ENCODE assay signal across 8 cellular contexts in the genomic region with DNA sequence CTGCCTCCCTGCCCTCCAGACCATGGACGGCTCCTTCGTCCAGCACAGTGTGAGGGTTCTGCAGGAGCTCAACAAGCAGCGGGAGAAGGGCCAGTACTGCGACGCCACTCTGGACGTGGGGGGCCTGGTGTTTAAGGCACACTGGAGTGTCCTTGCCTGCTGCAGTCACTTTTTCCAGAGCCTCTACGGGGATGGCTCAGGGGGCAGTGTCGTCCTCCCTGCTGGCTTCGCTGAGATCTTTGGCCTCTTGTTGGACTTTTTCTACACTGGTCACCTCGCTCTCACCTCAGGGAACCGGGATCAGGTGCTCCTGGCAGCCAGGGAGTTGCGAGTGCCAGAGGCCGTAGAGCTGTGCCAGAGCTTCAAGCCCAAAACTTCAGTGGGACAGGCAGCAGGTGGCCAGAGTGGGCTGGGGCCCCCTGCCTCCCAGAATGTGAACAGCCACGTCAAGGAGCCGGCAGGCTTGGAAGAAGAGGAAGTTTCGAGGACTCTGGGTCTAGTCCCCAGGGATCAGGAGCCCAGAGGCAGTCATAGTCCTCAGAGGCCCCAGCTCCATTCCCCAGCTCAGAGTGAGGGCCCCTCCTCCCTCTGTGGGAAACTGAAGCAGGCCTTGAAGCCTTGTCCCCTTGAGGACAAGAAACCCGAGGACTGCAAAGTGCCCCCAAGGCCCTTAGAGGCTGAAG.
DNase-seq lines count a peak whose midpoint lies in the region; ATAC-seq lines count a peak whose summit lies in the region.

No MANE protein-coding gene starts in this region.

- H3K9ac ChIP-seq in duodenal mucosa (ENCODE audit: low read depth in 1 of 2, low read length in 2 of 2), result peak overlapping the region; percentile 56 to 81

- peak; percentile 74 for DNase-seq in GF-D8 (lab: John Stamatoyannopoulos, UW)
- peak; percentile 80 for DNase-seq in OCI-M1 (lab: John Stamatoyannopoulos, UW)

- H3K36me3 ChIP-seq in duodenal mucosa (ENCODE audit: control insufficient read depth in 1 of 2, insufficient read depth in 2 of 2, low read length in 2 of 2), result no peaks in the 10 kb centered on the region
- no peaks in the 10 kb centered on the region for H3K36me3 ChIP-seq in muscle layer of duodenum (ENCODE audit: control insufficient read depth in 1 of 2, insufficient read depth in 2 of 2, low read length in 2 of 2)

- H3K9me3 ChIP-seq in duodenal mucosa (ENCODE audit: control insufficient read depth in 1 of 2, low read length in 2 of 2), result no peaks in the 10 kb centered on the region
- no peaks in the 10 kb centered on the region for H3K9me3 ChIP-seq in muscle layer of duodenum (ENCODE audit: control insufficient read depth in 1 of 2, low read length in 2 of 2)

- no peaks in the 10 kb centered on the region for H3K27me3 ChIP-seq in duodenal mucosa (ENCODE audit: control insufficient read depth in 1 of 2, insufficient read depth in 2 of 2, low read length in 2 of 2)
- H3K27me3 ChIP-seq in muscle layer of duodenum (ENCODE audit: low read depth, low read length), result no peaks in the 10 kb centered on the region

- H3K4me1 ChIP-seq in duodenal mucosa (ENCODE audit: control insufficient read depth in 1 of 2, insufficient read depth in 2 of 2, low read length in 2 of 2), result peaks cover 29 to 41% of the 10 kb centered on the region in 2 donors
- H3K4me1 ChIP-seq in muscle layer of duodenum (ENCODE audit: control insufficient read depth in 1 of 2, insufficient read depth in 2 of 2, low read length in 2 of 2), result peaks cover 16 to 21% of the 10 kb centered on the region in 2 donors

- no peak for ATAC-seq in GM21526 (IDR thresholded peaks at IDR 0.05; ENCODE audit: low FRiP score, unreplicated experiment)
- no peak for ATAC-seq in HG02884 (IDR thresholded peaks at IDR 0.05; ENCODE audit: unreplicated experiment)
- ATAC-seq in HG02973 (IDR thresholded peaks at IDR 0.05; ENCODE audit: unreplicated experiment), result no peak
- ATAC-seq in GM19324 (IDR thresholded peaks at IDR 0.05; ENCODE audit: low FRiP score, unreplicated experiment), result no peak

- H3K27ac ChIP-seq in duodenal mucosa (ENCODE audit: low read depth, low read length) (peak overlapping the region; percentile 52), muscle layer of duodenum (ENCODE audit: low read length) (peak overlapping the region; percentile 88)

- H3K4me3 ChIP-seq in duodenal mucosa (ENCODE audit: low read depth in 1 of 2, low read length in 2 of 2) (peak overlapping the region; percentile 75 to 90), muscle layer of duodenum (ENCODE audit: low read depth in 1 of 2, low read length in 2 of 2) (peak overlapping the region; percentile 79 to 82)
